1 cellular context compared by ENCODE assay signal in genomic region chr20:25082498-25082873, GRCh38.
TF ChIP-seq lines count a peak whose summit lies in the region.

No MANE protein-coding gene starts in this region.

TF ChIP-seq in HCT116, 20 proteins besides CTCF, POLR2A, EP300 and RAD21:
- TF ChIP-seq REST (IDR thresholded peaks at IDR 0.05; ENCODE audit: low read depth) (no peak), ZFX (IDR thresholded peaks at IDR 0.05) (no peak), ZNF274 (IDR thresholded peaks at IDR 0.05; ENCODE audit: low read depth, low read length) (no peak), SRF (IDR thresholded peaks at IDR 0.05; ENCODE audit: low read depth) (no peak), EZH2 (IDR thresholded peaks at IDR 0.05) (no peak)
